Comparison of ENCODE assay signal across 19 cellular contexts in genomic region chr18:23833714-23834113, GRCh38.
"Had no signal": no experiment of that assay in that cellular context is flagged by ENCODE, and none has a peak within 500 bp of the region (broad histone marks: within the 10 kb centered on the region; RNA-seq: fewer than 3 reads in every experiment).

No MANE protein-coding gene starts in this region.

- FAIRE-seq: endometrium had no signal

- H3K4me3 ChIP-seq: left ventricle myocardium inferior, ovary, prostate gland, thyroid gland had no signal

- H3K27ac ChIP-seq: left ventricle myocardium inferior, ovary, prostate gland, thyroid gland had no signal

- ATAC-seq: natural killer cell treated with Interleukin-12 subunit alpha and Interleukin-12 subunit beta and Interleukin-15 and Interleukin-18, amount 100 ng/mL, for 72 hours had no signal

- H3K4me1 ChIP-seq: prostate gland had no signal

- H3K36me3 ChIP-seq: left ventricle myocardium inferior, ovary, prostate gland, thyroid gland had no signal

- H3K9me3 ChIP-seq: left ventricle myocardium inferior, ovary, prostate gland, thyroid gland had no signal

- H3K27me3 ChIP-seq: ovary, thyroid gland had no signal

- DNase-seq: activated B cell treated with CpG ODN at 0.5 μM for 24 hours; activated CD4-positive, alpha-beta T cell treated with anti-CD3 and anti-CD28 coated beads for 4 hours; activated CD4-positive, alpha-beta T cell treated with anti-CD3 and anti-CD28 coated beads, Interleukin-2, amount 50 U/mL, for 48 hours; activated gamma-delta T cell; activated naive CD4-positive, alpha-beta T cell treated with anti-CD3 and anti-CD28 coated beads, Interleukin-2, amount 50 U/mL, for 16 hours; aorta; caudate nucleus; effector CD4-positive, alpha-beta T cell; foreskin fibroblast; left ventricle myocardium inferior; midbrain; ovary; stimulated activated CD4-positive, alpha-beta T cell treated with anti-CD3 and anti-CD28 coated beads, Interleukin-12 subunit alpha, Interleukin-12 subunit beta, amount 100 ng/mL, for 4 hours; substantia nigra; T1000; thyroid gland had no signal
